19 cellular contexts compared by ENCODE assay signal in genomic region chr2:129737660-129738527, GRCh38.
"Had no signal": no experiment of that assay in that cellular context is flagged by ENCODE, and none has a peak within 500 bp of the region (broad histone marks: within the 10 kb centered on the region; RNA-seq: fewer than 3 reads in every experiment).

No MANE protein-coding gene starts in this region.

- H3K9me3 ChIP-seq: SJSA1 had no signal

- ATAC-seq: K562 had no signal

- H3K36me3 Mint-ChIP-seq: IgD-negative memory B cell had no signal

- H3K36me3 ChIP-seq: SJSA1 had no signal

- H3K27ac Mint-ChIP-seq: IgD-negative memory B cell had no signal

- DNase-seq: Kasumi-1, MM.1S, NCI-H1092 treated with DMSO at 0.1 percent for 48 hours, NCI-H1436, NCI-H1930, NCI-H2081, NCI-H2107, NCI-H2227 treated with DMSO at 0.1 percent for 48 hours, NCI-H510A, NCI-H524 treated with DMSO at 0.1 percent for 48 hours, NCI-H69, NCI-H774, Right ventricle myocardium superior, RPMI8226, SIG-M5 had no signal

- H3K4me3 ChIP-seq: K562, SJSA1, SK-N-MC had no signal

- H3K4me1 ChIP-seq: SJSA1 had no signal

- H3K4me1 Mint-ChIP-seq: IgD-negative memory B cell had no signal

- H3K4me3 Mint-ChIP-seq: IgD-negative memory B cell had no signal
